Comparison of ENCODE assay signal across 24 cellular contexts in genomic region chr2:19775315-19775714, GRCh38.
"Had no signal": no experiment of that assay in that cellular context is flagged by ENCODE, and none has a peak within 500 bp of the region (broad histone marks: within the 10 kb centered on the region; RNA-seq: fewer than 3 reads in every experiment).

No MANE protein-coding gene starts in this region.

- H3K27ac ChIP-seq: brain microvascular endothelial cell, dorsolateral prefrontal cortex, esophagus squamous epithelium, ovary, prostate gland, right atrium auricular region, spleen, thyroid gland, WERI-Rb-1 had no signal

- H3K36me3 ChIP-seq: brain microvascular endothelial cell, esophagus squamous epithelium, ovary, prostate gland, right atrium auricular region, spleen, thyroid gland, WERI-Rb-1 had no signal

- H3K9me3 ChIP-seq: esophagus squamous epithelium, ovary, prostate gland, right atrium auricular region, spleen, thyroid gland had no signal

- H3K9me3 Mint-ChIP-seq: activated naive CD4-positive, alpha-beta T cell treated with anti-CD3 and anti-CD28 coated beads, Interleukin-2, amount 50 U/mL, for 24 hours; effector memory CD8-positive, alpha-beta T cell; naive thymus-derived CD8-positive, alpha-beta T cell had no signal

- DNase-seq: activated CD4-positive, alpha-beta T cell treated with anti-CD3 and anti-CD28 coated beads for 1 hour; activated CD4-positive, alpha-beta T cell treated with anti-CD3 and anti-CD28 coated beads, Interleukin-2, amount 50 U/mL, for 1 hour; activated CD8-positive, alpha-beta T cell treated with anti-CD3 and anti-CD28 coated beads, Interleukin-2, amount 10 ng/mL, durations not matched to agents 7 days and 5 days; activated gamma-delta T cell treated with Interleukin-2 at 50 U/mL for 16 hours; aorta; brain microvascular endothelial cell; central memory CD4-positive, alpha-beta T cell; dorsolateral prefrontal cortex; effector memory CD8-positive, alpha-beta T cell; esophagus squamous epithelium; kidney; naive thymus-derived CD8-positive, alpha-beta T cell; ovary; spleen; stimulated activated CD4-positive, alpha-beta T cell treated with anti-CD3 and anti-CD28 coated beads, Interleukin-4, amount 100 ng/mL, for 1 hour; stimulated activated naive CD4-positive, alpha-beta T cell; T-helper 1 cell; thyroid gland; WERI-Rb-1 had no signal

- H3K36me3 Mint-ChIP-seq: activated naive CD4-positive, alpha-beta T cell treated with anti-CD3 and anti-CD28 coated beads, Interleukin-2, amount 50 U/mL, for 24 hours; naive thymus-derived CD8-positive, alpha-beta T cell had no signal

- ATAC-seq: activated CD8-positive, alpha-beta T cell treated with anti-CD3 and anti-CD28 coated beads, Interleukin-2, amount 10 ng/mL, durations not matched to agents 7 days and 5 days; effector memory CD8-positive, alpha-beta T cell; left lobe of liver; naive thymus-derived CD8-positive, alpha-beta T cell had no signal

- H3K4me1 Mint-ChIP-seq: activated naive CD4-positive, alpha-beta T cell treated with anti-CD3 and anti-CD28 coated beads, Interleukin-2, amount 50 U/mL, for 24 hours; naive thymus-derived CD8-positive, alpha-beta T cell had no signal

- H3K27ac Mint-ChIP-seq: activated CD8-positive, alpha-beta T cell treated with anti-CD3 and anti-CD28 coated beads, Interleukin-2, amount 10 ng/mL, durations not matched to agents 7 days and 5 days; activated naive CD4-positive, alpha-beta T cell treated with anti-CD3 and anti-CD28 coated beads, Interleukin-2, amount 50 U/mL, for 24 hours; effector memory CD8-positive, alpha-beta T cell; naive thymus-derived CD8-positive, alpha-beta T cell had no signal

- H3K27me3 ChIP-seq: brain microvascular endothelial cell, esophagus squamous epithelium, ovary, right atrium auricular region, spleen, thyroid gland had no signal

- H3K4me3 ChIP-seq: dorsolateral prefrontal cortex, esophagus squamous epithelium, lung, ovary, prostate gland, right atrium auricular region, spleen, thyroid gland had no signal

- H3K4me1 ChIP-seq: esophagus squamous epithelium, prostate gland, spleen, thyroid gland had no signal

- H3K4me3 Mint-ChIP-seq: activated CD8-positive, alpha-beta T cell treated with anti-CD3 and anti-CD28 coated beads, Interleukin-2, amount 10 ng/mL, durations not matched to agents 7 days and 5 days; activated naive CD4-positive, alpha-beta T cell treated with anti-CD3 and anti-CD28 coated beads, Interleukin-2, amount 50 U/mL, for 24 hours; effector memory CD8-positive, alpha-beta T cell; naive thymus-derived CD8-positive, alpha-beta T cell had no signal
